Comparison of ENCODE assay signal across 1 cellular context in the genomic region with DNA sequence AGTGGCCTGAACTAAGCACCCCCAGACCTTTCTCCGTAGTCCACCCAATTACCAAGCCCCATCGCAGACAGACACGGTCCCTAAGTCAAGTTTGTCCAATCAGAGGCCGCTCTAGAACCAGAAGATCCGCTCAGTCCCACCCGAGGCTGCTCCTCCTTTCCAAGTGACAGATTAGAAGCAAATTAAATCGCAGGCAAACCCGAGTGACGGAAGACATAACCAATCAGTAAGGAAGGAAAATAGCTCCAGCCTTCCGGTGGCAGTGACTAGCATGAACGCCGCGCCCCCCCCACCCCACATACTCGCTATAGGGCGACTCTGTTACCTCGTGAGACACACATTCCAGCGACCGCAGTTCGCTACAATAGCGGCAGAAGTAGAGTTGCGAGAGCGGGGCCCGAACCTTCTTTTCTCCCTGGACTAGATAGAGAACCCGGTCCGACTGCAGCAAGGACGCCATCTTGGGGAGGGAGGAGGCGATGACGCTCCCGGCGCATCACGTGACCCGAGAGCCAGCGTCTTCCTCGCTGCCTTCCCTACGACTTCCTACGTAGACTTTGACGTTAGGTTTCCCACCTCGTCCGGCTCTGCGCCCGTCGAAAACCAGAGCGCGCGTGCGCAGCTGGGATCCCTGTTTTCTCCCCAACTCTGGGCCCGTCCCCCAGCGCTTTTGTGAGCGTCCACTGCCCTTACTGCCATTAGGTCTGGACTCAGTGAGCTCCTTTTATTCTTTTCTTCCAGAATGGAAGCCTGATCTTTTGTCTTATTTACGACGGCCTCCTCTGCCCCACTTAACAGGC.
TF ChIP-seq lines count a peak whose summit lies in the region.

A gene (minus strand): TSS at position 484 of the 800 bp plus-strand sequence. CDS start 24 bp downstream, at position 460.

TF ChIP-seq in K562, 482 proteins besides CTCF, POLR2A, EP300 and RAD21 (continued from another document):
- TF ChIP-seq, protein P1, sequence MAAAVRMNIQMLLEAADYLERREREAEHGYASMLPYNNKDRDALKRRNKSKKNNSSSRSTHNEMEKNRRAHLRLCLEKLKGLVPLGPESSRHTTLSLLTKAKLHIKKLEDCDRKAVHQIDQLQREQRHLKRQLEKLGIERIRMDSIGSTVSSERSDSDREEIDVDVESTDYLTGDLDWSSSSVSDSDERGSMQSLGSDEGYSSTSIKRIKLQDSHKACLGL (CRISPR knock-in tag; IDR thresholded peaks at IDR 0.05; ENCODE audit: borderline replicate concordance, poor library complexity, severe bottlenecking) = no peak
- TF ChIP-seq, protein P2, sequence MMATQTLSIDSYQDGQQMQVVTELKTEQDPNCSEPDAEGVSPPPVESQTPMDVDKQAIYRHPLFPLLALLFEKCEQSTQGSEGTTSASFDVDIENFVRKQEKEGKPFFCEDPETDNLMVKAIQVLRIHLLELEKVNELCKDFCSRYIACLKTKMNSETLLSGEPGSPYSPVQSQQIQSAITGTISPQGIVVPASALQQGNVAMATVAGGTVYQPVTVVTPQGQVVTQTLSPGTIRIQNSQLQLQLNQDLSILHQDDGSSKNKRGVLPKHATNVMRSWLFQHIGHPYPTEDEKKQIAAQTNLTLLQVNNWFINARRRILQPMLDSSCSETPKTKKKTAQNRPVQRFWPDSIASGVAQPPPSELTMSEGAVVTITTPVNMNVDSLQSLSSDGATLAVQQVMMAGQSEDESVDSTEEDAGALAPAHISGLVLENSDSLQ (IDR thresholded peaks at IDR 0.05) = peak; percentile 100
